17 cellular contexts compared by ENCODE assay signal in genomic region chr9:100294341-100294740, GRCh38. TPM values are rescaled to one million over a fixed set of nuclear protein-coding genes. Genes with fewer than 3 reads are reported as not detected.
A peak's percentile ranks its signal among the peaks of the same experiment; 100 is the strongest.
DNase-seq lines count a peak whose midpoint lies in the region; ATAC-seq and TF ChIP-seq lines count a peak whose summit lies in the region.
"Had no signal": no experiment of that assay in that cellular context is flagged by ENCODE, and none has a peak within 500 bp of the region (broad histone marks: within the 10 kb centered on the region; RNA-seq: fewer than 3 reads in every experiment).

No MANE protein-coding gene starts in this region.

- H3F3A ChIP-seq in GM23338 (replicated peaks; ENCODE audit: low read depth), result 0 out of 2 replicates have a peak, but pooled peaks cover 4% of the 10 kb centered on the region

- H3K9me2 ChIP-seq in GM23338 (ENCODE audit: insufficient read depth), result peaks cover 4% of the 10 kb centered on the region; the same call in 1 of the 2 replicates

- 0 out of 2 replicates have a peak overlapping the region, but pooled peaks have one; percentile 39 for H3K27ac ChIP-seq in GM23338 (ENCODE audit: low read depth)
- peak overlapping the region; percentile 88 for H3K27ac ChIP-seq in VCaP

- no peaks in the 10 kb centered on the region; the same call in 2 of the 3 replicates for H3K4me1 Mint-ChIP-seq in GM23338
- H3K4me1 Mint-ChIP-seq in progenitor cell of endocrine pancreas (ENCODE audit: low read depth), result peaks cover 44% of the 10 kb centered on the region
- H3K4me1 Mint-ChIP-seq: CD14-positive monocyte had no signal

- no peaks in the 10 kb centered on the region for H3K27me3 ChIP-seq in GM23338 (ENCODE audit: insufficient read depth)

- H3K27me3 Mint-ChIP-seq in GM23338 (ENCODE audit: insufficient read depth, low read depth, poor library complexity) (peaks cover 2% of the 10 kb centered on the region), progenitor cell of endocrine pancreas (no peaks in the 10 kb centered on the region)

- no peak overlapping the region for H3K4me2 ChIP-seq in GM23338

- H3K79me2 ChIP-seq in GM23338 (replicated peaks; ENCODE audit: insufficient read depth), result peaks cover 16% of the 10 kb centered on the region

- H3K4me3 ChIP-seq in GM23338, result no peak overlapping the region
- H3K4me3 ChIP-seq in fibroblast of pulmonary artery (replicated peaks; ENCODE audit: low read depth, low read length), result no peak overlapping the region

- no peak overlapping the region for H3K27ac Mint-ChIP-seq in GM23338
- H3K27ac Mint-ChIP-seq in progenitor cell of endocrine pancreas, result peak overlapping the region; percentile 27

- H2AFZ ChIP-seq in GM23338, result no peak overlapping the region

- H3K36me3 ChIP-seq in GM23338 (ENCODE audit: insufficient read depth), result peaks cover 19% of the 10 kb centered on the region

- H3K9me3 Mint-ChIP-seq in GM23338, result peaks cover under 1% of the 10 kb centered on the region; the same call in 2 of the 3 replicates
- H3K9me3 Mint-ChIP-seq in progenitor cell of endocrine pancreas (ENCODE audit: low read depth), result no peaks in the 10 kb centered on the region

- H4K20me1 ChIP-seq in GM23338 (replicated peaks; ENCODE audit: insufficient read depth), result peaks cover 25% of the 10 kb centered on the region

- H3K4me3 Mint-ChIP-seq in GM23338, result no peak overlapping the region
- no peak overlapping the region for H3K4me3 Mint-ChIP-seq in progenitor cell of endocrine pancreas (ENCODE audit: low read depth)
- H3K4me3 Mint-ChIP-seq: CD14-positive monocyte had no signal

- H3K36me3 Mint-ChIP-seq in GM23338 (ENCODE audit: low read depth) (peaks cover 73% of the 10 kb centered on the region), progenitor cell of endocrine pancreas (ENCODE audit: insufficient read depth) (peaks cover 44% of the 10 kb centered on the region)

- H3K4me1 ChIP-seq in GM23338 (ENCODE audit: insufficient read depth), result no peaks in the 10 kb centered on the region

- DNase-seq in GM23338 (ENCODE audit: low spot score) (no peak), fibroblast of pulmonary artery (ENCODE audit: low read depth) (peak; percentile 8), progenitor cell of endocrine pancreas (ENCODE audit: low spot score, unreplicated experiment) (no peak), inferior parietal cortex (ENCODE audit: extremely low spot score) (no peak), DMS 273 (lab: John Stamatoyannopoulos, UW; ENCODE audit: unreplicated experiment) (no peak), cortex of kidney (lab: John Stamatoyannopoulos, UW) (no peak)
- DNase-seq: AML-193, DMS153, KG1, NCI-H1436 treated with DMSO at 0.1 percent for 48 hours, NCI-H2081, NCI-H748 treated with DMSO at 0.1 percent for 48 hours, OCI-M1, SIG-M5 had no signal

- TF ChIP-seq CTCF in GM23338 (conservative IDR thresholded peaks at IDR 0.05; ENCODE audit: low read depth in 2 of 2) (no peak), VCaP (conservative IDR thresholded peaks at IDR 0.05) (no peak), fibroblast of pulmonary artery (IDR thresholded peaks at IDR 0.05; ENCODE audit: low read length, missing control alignments) (no peak), progenitor cell of endocrine pancreas (IDR thresholded peaks at IDR 0.05; ENCODE audit: unreplicated experiment) (no peak)

- ATAC-seq in GM23338, result no peak
- ATAC-seq: HCT116 had no signal

TF ChIP-seq in GM23338, 12 proteins besides CTCF, POLR2A, EP300 and RAD21:
- no peak for TF ChIP-seq STAT1 (IDR thresholded peaks at IDR 0.05; ENCODE audit: unreplicated experiment)
- no peak for TF ChIP-seq EZH2phosphoT487 (IDR thresholded peaks at IDR 0.05; ENCODE audit: unreplicated experiment)
- TF ChIP-seq POLR2AphosphoS5 (IDR thresholded peaks at IDR 0.05; ENCODE audit: low read depth), result no peak
- no peak for TF ChIP-seq REST (IDR thresholded peaks at IDR 0.05; ENCODE audit: unreplicated experiment)
- no peak for TF ChIP-seq JUNB (IDR thresholded peaks at IDR 0.05; ENCODE audit: unreplicated experiment)
- no peak for TF ChIP-seq EZH2 (IDR thresholded peaks at IDR 0.05; ENCODE audit: low read depth, unreplicated experiment)

RNA-seq across cellular contexts. Expression of gene TEX10, which starts 58.4 kb away (rescaled TPM):
- 98.7 and 102 TPM in 2 replicates for total RNA-seq in GM23338 (2014; rRNA removed; shearing (Covaris generic))
- polyA plus RNA-seq in GM23338 (2016; fragmentation: Nextera tagmentation; extraction: Ambion mirVana), result 28.5 and 35.0 TPM in 2 replicates
- 35.1 and 38.6 TPM in 2 replicates for total RNA-seq in progenitor cell of endocrine pancreas
